10 cellular contexts compared by ENCODE assay signal in genomic region chr2:240021488-240022104, GRCh38. TPM values are rescaled to one million over a fixed set of nuclear protein-coding genes. Genes with fewer than 3 reads are reported as not detected.
DNase-seq lines count a peak whose midpoint lies in the region; ATAC-seq and TF ChIP-seq lines count a peak whose summit lies in the region.
"Had no signal": no experiment of that assay in that cellular context is flagged by ENCODE, and none has a peak within 500 bp of the region (broad histone marks: within the 10 kb centered on the region; RNA-seq: fewer than 3 reads in every experiment).

No MANE protein-coding gene starts in this region.

- 57% methylated on average over 9 of the region's 9 CpGs for WGBS in liver

- H3K27me3 ChIP-seq in liver (ENCODE audit: control insufficient read depth in 4 of 4, insufficient read depth in 4 of 4, low read length in 3 of 4) = no peaks in the 10 kb centered on the region
- H3K27me3 ChIP-seq: BLaER1 had no signal

- no peak for ATAC-seq in GM18907 (IDR thresholded peaks at IDR 0.05; ENCODE audit: unreplicated experiment)

- no peak overlapping the region for H3K9ac ChIP-seq in liver (ENCODE audit: low read depth in 1 of 2, low read length in 2 of 2)
- H3K9ac ChIP-seq: BLaER1 had no signal

- H3K27ac ChIP-seq in VCaP = peak overlapping the region; percentile 43
- H3K27ac ChIP-seq in liver (ENCODE audit: low read depth in 1 of 2, low read length in 2 of 2) = no peak overlapping the region
- H3K27ac ChIP-seq: BLaER1 had no signal

- peaks cover 13 to 42% (median 30%) of the 10 kb centered on the region in 4 donors for H3K36me3 ChIP-seq in liver (ENCODE audit: control insufficient read depth in 4 of 4, insufficient read depth in 3 of 4, low read depth in 1 of 4, low read length in 3 of 4)

- H3K4me3 ChIP-seq in liver (ENCODE audit: low read depth in 1 of 3, low read length in 3 of 3) = no peak overlapping the region
- H3K4me3 ChIP-seq: BLaER1 had no signal

- peaks cover 0 to 26% (median 21%) of the 10 kb centered on the region in 4 donors for H3K4me1 ChIP-seq in liver (ENCODE audit: control insufficient read depth in 4 of 4, insufficient read depth in 4 of 4, low read length in 3 of 4)

- DNase-seq in NCI-H1436 (lab: John Stamatoyannopoulos, UW) (peak; percentile 65), NCI-H1436 treated with DMSO at 0.1 percent for 48 hours (lab: John Stamatoyannopoulos, UW) (no peak), NCI-H1694 (lab: John Stamatoyannopoulos, UW) (peak; percentile 89)
- peak; percentile 39 for DNase-seq in central memory CD4-positive, alpha-beta T cell
- peak; percentile 21 for DNase-seq in stimulated activated CD8-positive, alpha-beta memory T cell treated with anti-CD3 and anti-CD28 coated beads, Interleukin-12 subunit alpha, Interleukin-12 subunit beta, amount 100 ng/mL, for 24 hours (ENCODE audit: extremely low read depth)

- peak in 1 of 2 donors; percentile 66 for TF ChIP-seq RAD21 in liver (IDR thresholded peaks at IDR 0.05)

- TF ChIP-seq CTCF in VCaP (conservative IDR thresholded peaks at IDR 0.05) (peak; percentile 93), liver (IDR thresholded peaks at IDR 0.05; ENCODE audit: low read depth, low read length, missing input control) (peak; percentile 59)

- no peaks in the 10 kb centered on the region for H3K9me3 ChIP-seq in liver (ENCODE audit: control insufficient read depth in 4 of 4, low read length in 3 of 4)
- H3K9me3 ChIP-seq: BLaER1 had no signal

TF ChIP-seq in liver, 16 proteins besides CTCF, POLR2A, EP300 and RAD21:
- TF ChIP-seq ATF3 (IDR thresholded peaks at IDR 0.05) = no peak
TF ChIP-seq in liver: peak in this region for 0.

RNA-seq across cellular contexts. Expression of gene NDUFA10, which starts 3.5 kb away (rescaled TPM):
- 10 to 100 TPM; 43.6 to 72.7 TPM for total RNA-seq in liver
- polyA plus RNA-seq in liver = 10 to 100 TPM; 61.3 to 93.0 TPM

RNA-seq across cellular contexts. Expression of gene OR6B2, which starts 8.6 kb away (rescaled TPM):
- total RNA-seq in liver = not detected
- polyA plus RNA-seq in liver = not detected
- polyA plus RNA-seq: esophagus had no signal

RNA-seq across cellular contexts. Expression of gene OR6B3, which starts 31.7 kb away (rescaled TPM):
- not detected for total RNA-seq in liver
- not detected for polyA plus RNA-seq in liver
- polyA plus RNA-seq: esophagus had no signal
